In the genomic region with DNA sequence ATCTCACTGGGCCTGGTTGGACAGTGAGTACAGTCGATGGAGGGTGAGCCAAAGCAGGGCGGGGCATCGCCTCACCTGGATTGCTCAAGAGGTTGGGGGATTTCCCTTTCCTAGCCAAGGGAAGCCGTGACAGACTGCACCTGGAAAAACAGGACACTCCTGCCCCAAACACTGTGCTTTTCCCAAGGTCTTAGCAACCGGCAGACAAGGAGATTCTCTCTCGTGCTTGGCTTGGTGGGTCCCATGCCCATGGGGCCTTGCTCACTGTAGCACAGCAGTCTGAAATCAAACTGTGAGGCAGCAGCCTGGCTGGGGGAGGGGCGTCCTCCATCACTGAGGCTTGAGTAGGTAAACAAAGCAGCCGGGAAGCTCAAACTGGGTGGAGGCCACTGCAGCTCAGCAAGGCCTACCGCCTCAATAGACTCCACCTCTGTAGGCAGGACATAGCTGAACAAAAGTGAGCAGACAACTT, we compare ENCODE assay signal across 15 cellular contexts. TPM values are rescaled to one million over a fixed set of nuclear protein-coding genes. Genes with fewer than 3 reads are reported as not detected.
DNase-seq lines count a peak whose midpoint lies in the region; ATAC-seq and TF ChIP-seq lines count a peak whose summit lies in the region.
"Had no signal": no experiment of that assay in that cellular context is flagged by ENCODE, and none has a peak within 500 bp of the region (broad histone marks: within the 10 kb centered on the region; RNA-seq: fewer than 3 reads in every experiment).

No MANE protein-coding gene starts in this region.

- no peak overlapping the region for H3K18ac ChIP-seq in H9 (ENCODE audit: insufficient read length, low read depth, low read length)

- no CpG with 5 or more reads among the region's 9 CpGs for WGBS in H9 (ENCODE audit: extremely low coverage, insufficient read length, low lambda C conversion rate)

- H2BK120ac ChIP-seq in H9 (ENCODE audit: low read depth, low read length, poor library complexity, severe bottlenecking) = no peak overlapping the region

- H3K79me1 ChIP-seq in H9 (ENCODE audit: insufficient read depth, low read depth, low read length, poor library complexity, severe bottlenecking) = no peaks in the 10 kb centered on the region

- no peak overlapping the region for H2BK5ac ChIP-seq in H9 (ENCODE audit: insufficient read length, low read length)

- CTCF ChIA-PET in CD8-positive, alpha-beta T cell (lab: Charles Lee) = interaction anchor here (1.0 to 8.2 kb wide), 6 partner anchors 9 to 430 kb away, joined by 3 to 111 read pairs (median 6); a partner anchor contains a TSS

- H2BK12ac ChIP-seq in H9 (ENCODE audit: insufficient read length, low read depth, low read length) = no peak overlapping the region

- H4K20me1 ChIP-seq in H9 (ENCODE audit: control insufficient read depth, insufficient read depth, insufficient read length) = no peaks in the 10 kb centered on the region

- H3T11ph ChIP-seq in H9 (ENCODE audit: low read length) = no peak overlapping the region

- H3K27ac Mint-ChIP-seq in CD8-positive, alpha-beta T cell = peak overlapping the region; percentile 75
- H3K27ac Mint-ChIP-seq in H9 (peak overlapping the region in 2 of 3 experiments; percentile 56 to 58; a peak in 4 of 7 replicates), mesothelial cell of epicardium (peak overlapping the region; percentile 22)
- H3K27ac Mint-ChIP-seq in activated naive CD4-positive, alpha-beta T cell treated with anti-CD3 and anti-CD28 coated beads, Interleukin-2, amount 50 U/mL, for 24 hours = peak overlapping the region; percentile 87
- H3K27ac Mint-ChIP-seq: T-helper 2 cell treated with Interferon-gamma antibody and Interleukin-4, amounts not matched to agents 5 μg/mL and 100 μg/mL, for 36 hours had no signal

- no peak overlapping the region for H4K91ac ChIP-seq in H9 (ENCODE audit: insufficient read length, low read depth, low read length)

- no peak overlapping the region for H3K27ac ChIP-seq in CD8-positive, alpha-beta T cell (ENCODE audit: low read depth, low read length)
- H3K27ac ChIP-seq in H9 (ENCODE audit: insufficient read length, low read depth, low read length) = no peak overlapping the region
- H3K27ac ChIP-seq: gastrocnemius medialis had no signal

- no peak overlapping the region for H2AFZ ChIP-seq in H9 (ENCODE audit: low read length)

- no peak overlapping the region for H3K23ac ChIP-seq in H9 (ENCODE audit: insufficient read length, low read depth, low read length)

- H3K79me2 ChIP-seq in H9 (ENCODE audit: insufficient read depth, low read length) = no peaks in the 10 kb centered on the region

- DNase-seq in CD8-positive, alpha-beta T cell = peak; percentile 2 to 66 (median 36)
- DNase-seq in H9 = peak; percentile 41
- DNase-seq in mesothelial cell of epicardium (ENCODE audit: low spot score in 2 of 2, unreplicated experiment in 2 of 2) = no peak
- DNase-seq in superior temporal gyrus (ENCODE audit: extremely low spot score) = no peak
- DNase-seq in ecto neural progenitor cell (ENCODE audit: low spot score) = no peak
- DNase-seq in NCI-H2196 treated with DMSO at 0.1 percent for 48 hours (lab: John Stamatoyannopoulos, UW; ENCODE audit: unreplicated experiment) = no peak
- DNase-seq: DND-41, gastrocnemius medialis, NCI-H1436 had no signal

- H3K4ac ChIP-seq in H9 (ENCODE audit: low read depth, low read length) = no peak overlapping the region

- H3K4me3 ChIP-seq in CD8-positive, alpha-beta T cell (ENCODE audit: low read depth, low read length) = no peak overlapping the region
- H3K4me3 ChIP-seq: gastrocnemius medialis had no signal

- H3K36me3 ChIP-seq in CD8-positive, alpha-beta T cell (ENCODE audit: insufficient read depth, low read length) = no peaks in the 10 kb centered on the region
- H3K36me3 ChIP-seq: gastrocnemius medialis had no signal

- no peak overlapping the region for H3K56ac ChIP-seq in H9 (ENCODE audit: insufficient read length, low read depth, low read length)

- ATAC-seq in CD8-positive, alpha-beta T cell = peak; percentile 25
- no peak for ATAC-seq in GM19351 (IDR thresholded peaks at IDR 0.05; ENCODE audit: unreplicated experiment)
- ATAC-seq: gastrocnemius medialis had no signal

- no peak overlapping the region for H3K4me2 ChIP-seq in H9 (ENCODE audit: insufficient read depth, insufficient read length, low read length)

- no peaks in the 10 kb centered on the region for H3K9me3 ChIP-seq in CD8-positive, alpha-beta T cell (ENCODE audit: low read length)
- H3K9me3 ChIP-seq in H9 (ENCODE audit: control insufficient read depth, low read depth, low read length) = no peaks in the 10 kb centered on the region
- H3K9me3 ChIP-seq: gastrocnemius medialis had no signal

- no peaks in the 10 kb centered on the region for H3K9me3 Mint-ChIP-seq in CD8-positive, alpha-beta T cell
- H3K9me3 Mint-ChIP-seq in H9 = peaks cover 0 to 8% of the 10 kb centered on the region in 2 experiments; a peak in 3 of 5 replicates
- H3K9me3 Mint-ChIP-seq in activated naive CD4-positive, alpha-beta T cell treated with anti-CD3 and anti-CD28 coated beads, Interleukin-2, amount 50 U/mL, for 24 hours = no peaks in the 10 kb centered on the region
- H3K9me3 Mint-ChIP-seq in mesothelial cell of epicardium = peaks cover 31% of the 10 kb centered on the region
- H3K9me3 Mint-ChIP-seq: T-helper 2 cell treated with Interferon-gamma antibody and Interleukin-4, amounts not matched to agents 5 μg/mL and 100 μg/mL, for 36 hours had no signal

- POLR2A ChIA-PET in CD8-positive, alpha-beta T cell (lab: Charles Lee) = interaction anchor here (1.5 to 3.7 kb wide), 3 partner anchors 11 to 16 kb away, joined by 4 to 21 read pairs (median 4); a partner anchor contains a TSS

- H3K27me3 ChIP-seq in CD8-positive, alpha-beta T cell (ENCODE audit: insufficient read depth, low read length) = no peaks in the 10 kb centered on the region
- no peaks in the 10 kb centered on the region for H3K27me3 ChIP-seq in H9 (ENCODE audit: insufficient read depth, low read length)
- H3K27me3 ChIP-seq: gastrocnemius medialis had no signal

- no peak overlapping the region for H2BK15ac ChIP-seq in H9 (ENCODE audit: low read depth, low read length)

- no peak overlapping the region for H2AK5ac ChIP-seq in H9 (ENCODE audit: insufficient read length, low read length)

- H3K4me1 ChIP-seq in CD8-positive, alpha-beta T cell (ENCODE audit: insufficient read depth, low read length) = peaks cover 48% of the 10 kb centered on the region
- H3K4me1 ChIP-seq in H9 (ENCODE audit: insufficient read depth, low read length) = no peaks in the 10 kb centered on the region; the same call in 1 of the 2 replicates
- H3K4me1 ChIP-seq: gastrocnemius medialis had no signal

- H3K14ac ChIP-seq in H9 (ENCODE audit: insufficient read depth, low read length) = peak overlapping the region; percentile 57

- H3K36me3 Mint-ChIP-seq in CD8-positive, alpha-beta T cell = peaks cover 2% of the 10 kb centered on the region
- peaks cover 0 to 6% (median 1%) of the 10 kb centered on the region in 3 experiments; a peak in 3 of 7 replicates for H3K36me3 Mint-ChIP-seq in H9 (ENCODE audit: insufficient read depth in 1 of 3, low read depth in 3 of 3)
- peaks cover 4% of the 10 kb centered on the region for H3K36me3 Mint-ChIP-seq in activated naive CD4-positive, alpha-beta T cell treated with anti-CD3 and anti-CD28 coated beads, Interleukin-2, amount 50 U/mL, for 24 hours
- peaks cover 30% of the 10 kb centered on the region for H3K36me3 Mint-ChIP-seq in mesothelial cell of epicardium

- peak overlapping the region; percentile 20 for H3K4me3 Mint-ChIP-seq in CD8-positive, alpha-beta T cell
- H3K4me3 Mint-ChIP-seq in H9 (no peak overlapping the region), mesothelial cell of epicardium (no peak overlapping the region)
- H3K4me3 Mint-ChIP-seq in activated naive CD4-positive, alpha-beta T cell treated with anti-CD3 and anti-CD28 coated beads, Interleukin-2, amount 50 U/mL, for 24 hours = peak overlapping the region; percentile 51
- H3K4me3 Mint-ChIP-seq: T-helper 2 cell treated with Interferon-gamma antibody and Interleukin-4, amounts not matched to agents 5 μg/mL and 100 μg/mL, for 36 hours had no signal

- no peak overlapping the region for H2BK20ac ChIP-seq in H9 (ENCODE audit: low read depth, low read length, poor library complexity, severe bottlenecking)

- TF ChIP-seq CTCF in CD8-positive, alpha-beta T cell (IDR thresholded peaks at IDR 0.05) = no peak
- TF ChIP-seq CTCF in H9 (conservative IDR thresholded peaks at IDR 0.05) (no peak), mesothelial cell of epicardium (IDR thresholded peaks at IDR 0.05; ENCODE audit: unreplicated experiment) (no peak)

- no peak overlapping the region for H4K5ac ChIP-seq in H9 (ENCODE audit: insufficient read length, low read depth, low read length)

- H3K4me1 Mint-ChIP-seq in CD8-positive, alpha-beta T cell (ENCODE audit: low read depth) = peaks cover 49% of the 10 kb centered on the region
- peaks cover 16% of the 10 kb centered on the region in 2 experiments for H3K4me1 Mint-ChIP-seq in H9
- peaks cover 42% of the 10 kb centered on the region for H3K4me1 Mint-ChIP-seq in activated naive CD4-positive, alpha-beta T cell treated with anti-CD3 and anti-CD28 coated beads, Interleukin-2, amount 50 U/mL, for 24 hours
- H3K4me1 Mint-ChIP-seq in mesothelial cell of epicardium = peaks cover 14% of the 10 kb centered on the region

- intact Hi-C loops in CD8-positive, alpha-beta T cell (cut with DNase I, micrococcal nuclease) = no loop called here

- H3K23me2 ChIP-seq in H9 (ENCODE audit: insufficient read length, low read depth, low read length, poor library complexity, severe bottlenecking) = no peaks in the 10 kb centered on the region

- H3K9ac ChIP-seq in H9 (ENCODE audit: extremely low read depth, insufficient read length, low read length) = no peak overlapping the region

- peak overlapping the region; percentile 35 for H4K8ac ChIP-seq in H9 (replicated peaks; ENCODE audit: insufficient read length, low read depth, low read length)

- no peaks in the 10 kb centered on the region for H3K27me3 Mint-ChIP-seq in CD8-positive, alpha-beta T cell (ENCODE audit: low read depth)
- H3K27me3 Mint-ChIP-seq in H9 (ENCODE audit: low read depth) (no peaks in the 10 kb centered on the region; the same call in 1 of the 2 replicates), mesothelial cell of epicardium (ENCODE audit: low read depth) (no peaks in the 10 kb centered on the region)
- H3K27me3 Mint-ChIP-seq in activated naive CD4-positive, alpha-beta T cell treated with anti-CD3 and anti-CD28 coated beads, Interleukin-2, amount 50 U/mL, for 24 hours = no peaks in the 10 kb centered on the region

RNA-seq across cellular contexts. Expression of a gene that starts 11.3 kb away (rescaled TPM):
- not detected for total RNA-seq in CD8-positive, alpha-beta T cell
- total RNA-seq in H9 (2021) (not detected in 2 replicates), mesothelial cell of epicardium (0.57 to 0.95 TPM in 2 of 3 replicates, not detected in the other)
- total RNA-seq: liver, OCI-LY7, pulmonary artery endothelial cell had no signal

RNA-seq across cellular contexts. Expression of a gene that starts 12.1 kb away (rescaled TPM):
- 10 to 100 TPM; 22.1 to 23.2 TPM for total RNA-seq in CD8-positive, alpha-beta T cell
- total RNA-seq in H9 (2021) = 17.5 and 18.8 TPM in 2 replicates
- 31.9 to 33.9 TPM (median 33.3 TPM) in 3 replicates for total RNA-seq in mesothelial cell of epicardium

Comparison
In these comparisons a context has a peak if more than half of its experiments do, and no peak if none do; other contexts are left out.
1. DNase-seq: peak in CD8-positive, alpha-beta T cell (7 of 7) and H9 (single experiment); none in mesothelial cell of epicardium (0 of 2), superior temporal gyrus (single experiment), ecto neural progenitor cell (single experiment) and NCI-H2196 treated with DMSO at 0.1 percent for 48 hours (single experiment).
2. H3K27ac Mint-ChIP-seq: peak in every context shown above with its lines; median percentile 87 in activated naive CD4-positive, alpha-beta T cell treated with anti-CD3 and anti-CD28 coated beads, Interleukin-2, amount 50 U/mL, for 24 hours; 75 in CD8-positive, alpha-beta T cell; 57 in H9; 22 in mesothelial cell of epicardium.
3. H3K4me3 Mint-ChIP-seq: peak in CD8-positive, alpha-beta T cell (single experiment) and activated naive CD4-positive, alpha-beta T cell treated with anti-CD3 and anti-CD28 coated beads, Interleukin-2, amount 50 U/mL, for 24 hours (single experiment); none in H9 (0 of 2) and mesothelial cell of epicardium (single experiment).